Comparison of ENCODE assay signal across 15 cellular contexts in genomic region chr10:103614511-103615158, GRCh38.
DNase-seq lines count a peak whose midpoint lies in the region; ATAC-seq and TF ChIP-seq lines count a peak whose summit lies in the region.
"Had no signal": no experiment of that assay in that cellular context is flagged by ENCODE, and none has a peak within 500 bp of the region (broad histone marks: within the 10 kb centered on the region; RNA-seq: fewer than 3 reads in every experiment).

No MANE protein-coding gene starts in this region.

- H3K27ac ChIP-seq in A673 (ENCODE audit: low read depth, low read length, poor library complexity, severe bottlenecking), result peak overlapping the region; percentile 40
- peak overlapping the region; percentile 9 for H3K27ac ChIP-seq in parathyroid adenoma

- H3K36me3 ChIP-seq in A673 (ENCODE audit: insufficient read depth, low read length, poor library complexity, severe bottlenecking) (peaks cover 25% of the 10 kb centered on the region), parathyroid adenoma (ENCODE audit: control insufficient read depth, insufficient read depth, low read length) (no peaks in the 10 kb centered on the region)

- CTCF ChIA-PET in A673 (lab: Charles Lee), result no interaction called here
- CTCF ChIA-PET in WTC11 (lab: Charles Lee), result interaction anchor here (0.9 to 2.7 kb wide), 10 partner anchors 9 to 99 kb away, joined by 3 to 20 read pairs (median 6); no protein-coding TSS in a partner anchor
- CTCF ChIA-PET in activated naive CD4-positive, alpha-beta T cell treated with anti-CD3 and anti-CD28 coated beads, Interleukin-2, amount 10 ng/mL, durations not matched to agents 7 days and 5 days (lab: Charles Lee), result interaction anchor here (1.3 to 2.1 kb wide), 4 partner anchors 9 to 72 kb away, joined by 3 to 8 read pairs (median 6); no protein-coding TSS in a partner anchor

- H3K27me3 ChIP-seq in A673 (replicated peaks; ENCODE audit: insufficient read depth, low read depth, low read length, poor library complexity) (no peaks in the 10 kb centered on the region), parathyroid adenoma (ENCODE audit: control insufficient read depth, insufficient read depth, low read length) (no peaks in the 10 kb centered on the region)

- no peak overlapping the region for H3K4me3 Mint-ChIP-seq in WTC11
- no peak overlapping the region for H3K4me3 Mint-ChIP-seq in activated naive CD4-positive, alpha-beta T cell treated with anti-CD3 and anti-CD28 coated beads, Interleukin-2, amount 10 ng/mL, durations not matched to agents 7 days and 5 days
- H3K4me3 Mint-ChIP-seq: activated CD4-positive, alpha-beta T cell treated with anti-CD3 and anti-CD28 coated beads, Interleukin-2, amount 10 ng/mL, durations not matched to agents 7 days and 5 days; memory B cell had no signal

- intact Hi-C loops in A673 (cut with micrococcal nuclease; ENCODE audit: unreplicated experiment), result no loop called here

- DNase-seq in A673 (ENCODE audit: low spot score) (no peak), WTC11 (ENCODE audit: low spot score) (no peak), fibroblast of mammary gland (ENCODE audit: low read depth) (peak; percentile 36), HT-29 (ENCODE audit: low spot score) (no peak)
- no peak for DNase-seq in activated CD8-positive, alpha-beta memory T cell treated with anti-CD3 and anti-CD28 coated beads, Interleukin-2, amount 50 U/mL, for 48 hours
- DNase-seq in activated naive CD4-positive, alpha-beta T cell treated with anti-CD3 and anti-CD28 coated beads, Interleukin-2, amount 10 ng/mL, durations not matched to agents 7 days and 5 days, result no peak
- DNase-seq: activated CD4-positive, alpha-beta T cell treated with anti-CD3 and anti-CD28 coated beads, Interleukin-2, amount 10 ng/mL, durations not matched to agents 7 days and 5 days; activated T-cell treated with anti-CD3 and anti-CD28 coated beads, Interleukin-2, amount 50 U/mL, for 48 hours; COR-L47; NCI-H226; T1000 had no signal

- POLR2A ChIA-PET in A673 (lab: Charles Lee; ENCODE audit: low non-redundant PET) (no interaction called here), WTC11 (lab: Charles Lee) (interaction anchor here (0.5 to 0.6 kb wide), 2 partner anchors 9 to 187 kb away, joined by 3 read pairs; no protein-coding TSS in a partner anchor)

- no peak overlapping the region for H3K9ac ChIP-seq in parathyroid adenoma

- H3K27ac Mint-ChIP-seq in WTC11, result peak overlapping the region; percentile 50
- no peak overlapping the region for H3K27ac Mint-ChIP-seq in activated naive CD4-positive, alpha-beta T cell treated with anti-CD3 and anti-CD28 coated beads, Interleukin-2, amount 10 ng/mL, durations not matched to agents 7 days and 5 days
- H3K27ac Mint-ChIP-seq: activated CD4-positive, alpha-beta T cell treated with anti-CD3 and anti-CD28 coated beads, Interleukin-2, amount 10 ng/mL, durations not matched to agents 7 days and 5 days; memory B cell had no signal

- no TSS peak for BruUV-seq in A673 (replicated peaks; lab: Mats Ljungman, UMichigan)

- no peak overlapping the region for H2AFZ ChIP-seq in parathyroid adenoma

- no peak for TF ChIP-seq CTCF in A673 (conservative IDR thresholded peaks at IDR 0.05; ENCODE audit: low read depth, low read length)
- no peak for TF ChIP-seq CTCF in WTC11 (IDR thresholded peaks at IDR 0.05)
- TF ChIP-seq CTCF in fibroblast of mammary gland (conservative IDR thresholded peaks at IDR 0.05; ENCODE audit: control insufficient read depth, insufficient read depth, low read depth, low read length), result no peak
- TF ChIP-seq CTCF in parathyroid adenoma (IDR thresholded peaks at IDR 0.05), result no peak

- no peaks in the 10 kb centered on the region for H3K36me3 Mint-ChIP-seq in WTC11
- H3K36me3 Mint-ChIP-seq in activated naive CD4-positive, alpha-beta T cell treated with anti-CD3 and anti-CD28 coated beads, Interleukin-2, amount 10 ng/mL, durations not matched to agents 7 days and 5 days, result no peaks in the 10 kb centered on the region

- no peaks in the 10 kb centered on the region for H3K27me3 Mint-ChIP-seq in WTC11 (ENCODE audit: low read depth)
- H3K27me3 Mint-ChIP-seq in activated naive CD4-positive, alpha-beta T cell treated with anti-CD3 and anti-CD28 coated beads, Interleukin-2, amount 10 ng/mL, durations not matched to agents 7 days and 5 days, result no peaks in the 10 kb centered on the region
- H3K27me3 Mint-ChIP-seq: activated CD4-positive, alpha-beta T cell treated with anti-CD3 and anti-CD28 coated beads, Interleukin-2, amount 10 ng/mL, durations not matched to agents 7 days and 5 days; memory B cell had no signal

- H3K4me1 Mint-ChIP-seq in WTC11, result peaks cover 10% of the 10 kb centered on the region
- H3K4me1 Mint-ChIP-seq in activated naive CD4-positive, alpha-beta T cell treated with anti-CD3 and anti-CD28 coated beads, Interleukin-2, amount 10 ng/mL, durations not matched to agents 7 days and 5 days, result no peaks in the 10 kb centered on the region
- H3K4me1 Mint-ChIP-seq: memory B cell had no signal

- ATAC-seq in WTC11, result no peak
- no peak for ATAC-seq in GM19324 (IDR thresholded peaks at IDR 0.05; ENCODE audit: low FRiP score, unreplicated experiment)

- H3K9me3 ChIP-seq in A673 (ENCODE audit: low read depth, low read length, poor library complexity, severe bottlenecking) (no peaks in the 10 kb centered on the region), parathyroid adenoma (ENCODE audit: control insufficient read depth, low read length) (no peaks in the 10 kb centered on the region)

- H3K79me2 ChIP-seq in parathyroid adenoma, result no peaks in the 10 kb centered on the region

- no peak overlapping the region for H3K4me3 ChIP-seq in A673 (ENCODE audit: low read depth, low read length, poor library complexity, severe bottlenecking)
- H3K4me3 ChIP-seq in fibroblast of mammary gland (ENCODE audit: control insufficient read depth, low read depth, low read length), result no peak overlapping the region
- no peak overlapping the region for H3K4me3 ChIP-seq in parathyroid adenoma (ENCODE audit: low read depth, low read length)
- H3K4me3 ChIP-seq: coronary artery had no signal

- H3K9me3 Mint-ChIP-seq in WTC11, result no peaks in the 10 kb centered on the region
- no peaks in the 10 kb centered on the region for H3K9me3 Mint-ChIP-seq in activated naive CD4-positive, alpha-beta T cell treated with anti-CD3 and anti-CD28 coated beads, Interleukin-2, amount 10 ng/mL, durations not matched to agents 7 days and 5 days
- H3K9me3 Mint-ChIP-seq: activated CD4-positive, alpha-beta T cell treated with anti-CD3 and anti-CD28 coated beads, Interleukin-2, amount 10 ng/mL, durations not matched to agents 7 days and 5 days; memory B cell had no signal

- H3K4me2 ChIP-seq in parathyroid adenoma (ENCODE audit: low read length), result no peak overlapping the region

- H3K4me1 ChIP-seq in A673 (ENCODE audit: insufficient read depth, low read length, poor library complexity, severe bottlenecking) (no peaks in the 10 kb centered on the region), parathyroid adenoma (peaks cover 36% of the 10 kb centered on the region)

TF ChIP-seq in WTC11, 78 proteins besides CTCF, POLR2A, EP300 and RAD21:
- TF ChIP-seq IRF1 (CRISPR knock-in tag; IDR thresholded peaks at IDR 0.05), result no peak
- TF ChIP-seq ZNF317 (CRISPR knock-in tag; IDR thresholded peaks at IDR 0.05; ENCODE audit: borderline replicate concordance, low read depth), result no peak
- TF ChIP-seq, protein P1, sequence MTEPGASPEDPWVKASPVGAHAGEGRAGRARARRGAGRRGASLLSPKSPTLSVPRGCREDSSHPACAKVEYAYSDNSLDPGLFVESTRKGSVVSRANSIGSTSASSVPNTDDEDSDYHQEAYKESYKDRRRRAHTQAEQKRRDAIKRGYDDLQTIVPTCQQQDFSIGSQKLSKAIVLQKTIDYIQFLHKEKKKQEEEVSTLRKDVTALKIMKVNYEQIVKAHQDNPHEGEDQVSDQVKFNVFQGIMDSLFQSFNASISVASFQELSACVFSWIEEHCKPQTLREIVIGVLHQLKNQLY (CRISPR knock-in tag; IDR thresholded peaks at IDR 0.05), result no peak
- no peak for TF ChIP-seq ZNF671 (CRISPR knock-in tag; IDR thresholded peaks at IDR 0.05)
- no peak for TF ChIP-seq NFATC4 (CRISPR knock-in tag; IDR thresholded peaks at IDR 0.05)
- no peak for TF ChIP-seq GABPB1 (CRISPR knock-in tag; IDR thresholded peaks at IDR 0.05)
